In genomic region chr6:17258763-17259162, GRCh38 we compare ENCODE assay signal across 20 cellular contexts. TPM values are rescaled to one million over a fixed set of nuclear protein-coding genes. Genes with fewer than 3 reads are reported as not detected.
"Had no signal": no experiment of that assay in that cellular context is flagged by ENCODE, and none has a peak within 500 bp of the region (broad histone marks: within the 10 kb centered on the region; RNA-seq: fewer than 3 reads in every experiment).

No MANE protein-coding gene starts in this region.

- H3K4me1 ChIP-seq: right lobe of liver, stomach, testis, upper lobe of left lung had no signal

- H3K36me3 ChIP-seq: brain microvascular endothelial cell, ovary, right lobe of liver, stomach, upper lobe of left lung had no signal

- DNase-seq: activated CD4-positive, alpha-beta T cell treated with anti-CD3 and anti-CD28 coated beads, Interleukin-2, amount 10 ng/mL, durations not matched to agents 24 days and 14 days; activated CD4-positive, CD25-positive, alpha-beta regulatory T cell; activated CD8-positive, alpha-beta T cell treated with anti-CD3 and anti-CD28 coated beads for 36 hours; activated naive CD4-positive, alpha-beta T cell treated with anti-CD3 and anti-CD28 coated beads for 36 hours; activated T-cell treated with anti-CD3 and anti-CD28 coated beads, Interleukin-2, amount 50 U/mL, for 24 hours; brain microvascular endothelial cell; cortex of kidney; mucosa of descending colon; naive B cell; ovary; psoas muscle; right lobe of liver; stimulated activated CD4-positive, alpha-beta T cell treated with anti-CD3 and anti-CD28 coated beads, Interleukin-4, amount 100 ng/mL, for 24 hours; stomach; T-cell; T-helper 9 cell; testis; upper lobe of left lung had no signal

- H3K27me3 ChIP-seq: brain microvascular endothelial cell, ovary, right lobe of liver, stomach, testis, upper lobe of left lung had no signal

- H3K27ac ChIP-seq: brain microvascular endothelial cell, ovary, psoas muscle, right lobe of liver, stomach, testis, upper lobe of left lung had no signal

- H3K4me3 ChIP-seq: mucosa of descending colon, ovary, psoas muscle, right lobe of liver, stomach, testis, upper lobe of left lung had no signal

- H3K9me3 ChIP-seq: mucosa of descending colon, ovary, psoas muscle, right lobe of liver, stomach, testis, upper lobe of left lung had no signal

- ATAC-seq: activated CD8-positive, alpha-beta T cell treated with anti-CD3 and anti-CD28 coated beads for 36 hours; mucosa of descending colon; right lobe of liver; stimulated activated effector memory CD8-positive, alpha-beta T cell treated with anti-CD3 and anti-CD28 coated beads, Interleukin-12 subunit alpha, Interleukin-12 subunit beta, amount 100 ng/mL, for 72 hours; T-cell had no signal

RNA-seq across cellular contexts. Expression of gene RBM24, which starts 22.4 kb away (rescaled TPM):
- total RNA-seq: activated CD4-positive, alpha-beta T cell treated with anti-CD3 and anti-CD28 coated beads, Interleukin-2, amount 10 ng/mL, durations not matched to agents 24 days and 14 days; activated CD8-positive, alpha-beta T cell treated with anti-CD3 and anti-CD28 coated beads for 36 hours; activated naive CD4-positive, alpha-beta T cell treated with anti-CD3 and anti-CD28 coated beads for 36 hours; activated T-helper 2 cell treated with anti-CD3 and anti-CD28 coated beads, Interferon-gamma antibody, Interleukin-2, Interleukin-4, amounts not matched to agents 10 μg/mL and 5 μg/mL and 100 μg/mL, durations not matched to agents 14 hours and 24 hours and 36 hours had no signal
